Comparison of ENCODE assay signal across 8 cellular contexts in genomic region chr7:19107392-19108147, GRCh38. TPM values are rescaled to one million over a fixed set of nuclear protein-coding genes. Genes with fewer than 3 reads are reported as not detected.
A peak's percentile ranks its signal among the peaks of the same experiment; 100 is the strongest.
DNase-seq lines count a peak whose midpoint lies in the region; ATAC-seq and TF ChIP-seq lines count a peak whose summit lies in the region.

No MANE protein-coding gene starts in this region.

- TF ChIP-seq CTCF in RWPE1 (conservative IDR thresholded peaks at IDR 0.05; ENCODE audit: low read depth) (no peak), glutamatergic neuron (IDR thresholded peaks at IDR 0.05; ENCODE audit: partially characterized antibody, unreplicated experiment) (no peak)

- peak overlapping the region; percentile 81 for H3K4me3 Mint-ChIP-seq in glutamatergic neuron (ENCODE audit: unreplicated experiment)

- peaks cover 14% of the 10 kb centered on the region for H3K27me3 ChIP-seq in rectal smooth muscle tissue (ENCODE audit: control insufficient read depth, insufficient read depth, low read length)

- POLR2A ChIA-PET in RWPE1 (lab: Yijun Ruan, JAX; ENCODE audit: low non-redundant PET): no interaction called here

- no peak overlapping the region for H3K9ac ChIP-seq in rectal smooth muscle tissue (ENCODE audit: low read length)

- peak overlapping the region; percentile 30; the same call in 1 of the 2 replicates for H3K4me3 ChIP-seq in GM08714 (ENCODE audit: low read length)
- H3K4me3 ChIP-seq in rectal smooth muscle tissue (ENCODE audit: low read length): peak overlapping the region; percentile 40

- H3K4me1 ChIP-seq in rectal smooth muscle tissue (ENCODE audit: control insufficient read depth, insufficient read depth, low read length): no peaks in the 10 kb centered on the region

- H3K27me3 Mint-ChIP-seq in glutamatergic neuron (ENCODE audit: unreplicated experiment): peaks cover 57% of the 10 kb centered on the region

- H3K36me3 Mint-ChIP-seq in glutamatergic neuron (ENCODE audit: unreplicated experiment): no peaks in the 10 kb centered on the region

- peaks cover 24% of the 10 kb centered on the region for H3K4me1 Mint-ChIP-seq in glutamatergic neuron (ENCODE audit: low read depth, unreplicated experiment)

- ATAC-seq in GM18505 (IDR thresholded peaks at IDR 0.05; ENCODE audit: unreplicated experiment): no peak

- no peak for TF ChIP-seq POLR2A in GM18505 (IDR thresholded peaks at IDR 0.05; ENCODE audit: borderline replicate concordance, extremely low read depth, insufficient read depth, insufficient read length)

- DNase-seq in RWPE1 (ENCODE audit: low spot score) (peak; percentile 23), glutamatergic neuron (no peak), NCI-H2171 treated with DMSO at 0.1 percent for 48 hours (lab: John Stamatoyannopoulos, UW) (no peak), COR-L47 (lab: John Stamatoyannopoulos, UW) (no peak), GM19238 (ENCODE audit: insufficient read length, low spot score) (no peak)

- CTCF ChIA-PET in RWPE1 (lab: Yijun Ruan, JAX): interaction anchor here (0.7 kb wide), 1 partner anchor 392 kb away, joined by 3 read pairs; no protein-coding TSS in a partner anchor

- peaks cover 13% of the 10 kb centered on the region for H3K9me3 Mint-ChIP-seq in glutamatergic neuron (ENCODE audit: unreplicated experiment)

- H3K36me3 ChIP-seq in rectal smooth muscle tissue (ENCODE audit: control insufficient read depth, insufficient read depth, low read length): no peaks in the 10 kb centered on the region

- H3K27ac ChIP-seq in RWPE1 (peak overlapping the region; percentile 43), rectal smooth muscle tissue (ENCODE audit: low read depth, low read length) (no peak overlapping the region)

- H3K27ac Mint-ChIP-seq in glutamatergic neuron (ENCODE audit: unreplicated experiment): no peak overlapping the region

RNA-seq across cellular contexts. Expression of gene TWIST1, which starts 9.9 kb away (rescaled TPM):
- not detected for total RNA-seq in glutamatergic neuron (ENCODE audit: unreplicated experiment)

RNA-seq across cellular contexts. Expression of gene FERD3L, which starts 37.7 kb away (rescaled TPM):
- 0.96 TPM for total RNA-seq in glutamatergic neuron (ENCODE audit: unreplicated experiment)
